1 cellular context compared by ENCODE assay signal in genomic region chr6:26055670-26056582, GRCh38.
TF ChIP-seq lines count a peak whose summit lies in the region.

No MANE protein-coding gene starts in this region.

TF ChIP-seq in HEK293, 187 proteins besides CTCF, POLR2A, EP300 and RAD21 (continued from another document and continues in another):
- TF ChIP-seq ZNF280D (tag by site-specific recombination; IDR thresholded peaks at IDR 0.05), result no peak
- 0 out of 2 replicates have a peak, but pooled peaks have one; percentile 27 for TF ChIP-seq GLI4 (tag by site-specific recombination; IDR thresholded peaks at IDR 0.05)
- TF ChIP-seq ZNF335 (tag by site-specific recombination; conservative IDR thresholded peaks at IDR 0.05), result peak; percentile 40; the same call in 1 of the 2 replicates
- TF ChIP-seq BCL11B (tag by site-specific recombination; IDR thresholded peaks at IDR 0.05; ENCODE audit: low read depth), result peak; percentile 93; the same call in 1 of the 2 replicates
- 0 out of 2 replicates have a peak, but pooled peaks have one; percentile 19 for TF ChIP-seq SCRT2 (tag by site-specific recombination; IDR thresholded peaks at IDR 0.05)
- peak; percentile 94 for TF ChIP-seq ZBTB8A (tag by site-specific recombination; IDR thresholded peaks at IDR 0.05)
- no peak for TF ChIP-seq HOXC10 (CRISPR knock-in tag; IDR thresholded peaks at IDR 0.05)
- peak; percentile 25; the same call in 1 of the 2 replicates for TF ChIP-seq SP7 (tag by site-specific recombination; IDR thresholded peaks at IDR 0.05)
- peak; percentile 24; the same call in 1 of the 2 replicates for TF ChIP-seq ZNF843 (tag by site-specific recombination; IDR thresholded peaks at IDR 0.05)
- TF ChIP-seq ZNF560 (tag by site-specific recombination; IDR thresholded peaks at IDR 0.05; ENCODE audit: borderline replicate concordance), result no peak
- TF ChIP-seq SETDB1 (IDR thresholded peaks at IDR 0.05; ENCODE audit: insufficient read length, low read length), result no peak
- peak; percentile 64; the same call in 1 of the 2 replicates for TF ChIP-seq KLF8 (tag by site-specific recombination; IDR thresholded peaks at IDR 0.05)
- TF ChIP-seq ZNF580 (tag by site-specific recombination; IDR thresholded peaks at IDR 0.05), result peak; percentile 72; the same call in 1 of the 2 replicates
- no peak for TF ChIP-seq ZNF747 (tag by site-specific recombination; IDR thresholded peaks at IDR 0.05)
- TF ChIP-seq ZNF768 (tag by site-specific recombination; IDR thresholded peaks at IDR 0.05), result peak; percentile 5; the same call in 1 of the 2 replicates
- no peak; the same call in 1 of the 2 replicates for TF ChIP-seq EGR2 (tag by site-specific recombination; IDR thresholded peaks at IDR 0.05; ENCODE audit: low read depth)
- no peak for TF ChIP-seq ZBTB49 (tag by site-specific recombination; IDR thresholded peaks at IDR 0.05; ENCODE audit: low read depth)
- no peak for TF ChIP-seq MEIS1 (CRISPR knock-in tag; IDR thresholded peaks at IDR 0.05; ENCODE audit: borderline replicate concordance)
- peak; percentile 37; the same call in 1 of the 2 replicates for TF ChIP-seq KLF7 (tag by site-specific recombination; IDR thresholded peaks at IDR 0.05; ENCODE audit: borderline replicate concordance)
- TF ChIP-seq ZNF501 (tag by site-specific recombination; IDR thresholded peaks at IDR 0.05), result peak; percentile 62; the same call in 1 of the 2 replicates
- peak; percentile 9; the same call in 1 of the 2 replicates for TF ChIP-seq KLF1 (tag by site-specific recombination; IDR thresholded peaks at IDR 0.05)
- 0 out of 2 replicates have a peak, but pooled peaks have one; percentile 39 for TF ChIP-seq KLF17 (tag by site-specific recombination; IDR thresholded peaks at IDR 0.05)
- TF ChIP-seq ZBTB26 (tag by site-specific recombination; optimal IDR thresholded peaks at IDR 0.05), result peak; percentile 42
- TF ChIP-seq PRDM10 (tag by site-specific recombination; IDR thresholded peaks at IDR 0.05), result 0 out of 2 replicates have a peak, but pooled peaks have one; percentile 26
- TF ChIP-seq ZNF645 (tag by site-specific recombination; IDR thresholded peaks at IDR 0.05), result peak; percentile 79; the same call in 1 of the 2 replicates
- peak; percentile 80; the same call in 1 of the 2 replicates for TF ChIP-seq ZNF362 (tag by site-specific recombination; IDR thresholded peaks at IDR 0.05)
- TF ChIP-seq ZNF394 (tag by site-specific recombination; IDR thresholded peaks at IDR 0.05; ENCODE audit: borderline replicate concordance), result peak; percentile 47; the same call in 1 of the 2 replicates
- peak; percentile 52; the same call in 1 of the 2 replicates for TF ChIP-seq ZNF2 (tag by site-specific recombination; IDR thresholded peaks at IDR 0.05)
- peak; percentile 66; the same call in 1 of the 2 replicates for TF ChIP-seq ELK4 (IDR thresholded peaks at IDR 0.05; ENCODE audit: borderline replicate concordance, low read depth, low read length)
- 0 out of 2 replicates have a peak, but pooled peaks have one; percentile 52 for TF ChIP-seq ZNF324 (tag by site-specific recombination; IDR thresholded peaks at IDR 0.05)
- TF ChIP-seq ZNF341 (tag by site-specific recombination; IDR thresholded peaks at IDR 0.05; ENCODE audit: low read depth), result peak; percentile 75
- TF ChIP-seq ZNF610 (tag by site-specific recombination; IDR thresholded peaks at IDR 0.05; ENCODE audit: borderline replicate concordance), result peak; percentile 82; the same call in 1 of the 2 replicates
- TF ChIP-seq ZNF830 (tag by site-specific recombination; IDR thresholded peaks at IDR 0.05; ENCODE audit: low read depth), result no peak
- TF ChIP-seq OSR2 (tag by site-specific recombination; IDR thresholded peaks at IDR 0.05), result peak; percentile 46; the same call in 1 of the 2 replicates
- peak; percentile 69 for TF ChIP-seq ZXDB (tag by site-specific recombination; IDR thresholded peaks at IDR 0.05)
- peak; percentile 83 for TF ChIP-seq ZBTB10 (tag by site-specific recombination; IDR thresholded peaks at IDR 0.05)
- TF ChIP-seq GLIS1 (tag by site-specific recombination; IDR thresholded peaks at IDR 0.05), result peak; percentile 39; the same call in 1 of the 2 replicates
- 0 out of 2 replicates have a peak, but pooled peaks have one; percentile 9 for TF ChIP-seq ZNF121 (tag by site-specific recombination; IDR thresholded peaks at IDR 0.05)
- peak; percentile 36; the same call in 1 of the 2 replicates for TF ChIP-seq OVOL3 (tag by site-specific recombination; IDR thresholded peaks at IDR 0.05)
- TF ChIP-seq FEZF1 (tag by site-specific recombination; IDR thresholded peaks at IDR 0.05), result peak; percentile 48
- TF ChIP-seq TCF7L2 (IDR thresholded peaks at IDR 0.05; ENCODE audit: borderline replicate concordance, low read depth, low read length), result 0 out of 2 replicates have a peak, but pooled peaks have one; percentile 31
- peak; percentile 58 for TF ChIP-seq YY1 (tag by site-specific recombination; IDR thresholded peaks at IDR 0.05)
